ENCODE assay signal across 22 cellular contexts in the genomic region with DNA sequence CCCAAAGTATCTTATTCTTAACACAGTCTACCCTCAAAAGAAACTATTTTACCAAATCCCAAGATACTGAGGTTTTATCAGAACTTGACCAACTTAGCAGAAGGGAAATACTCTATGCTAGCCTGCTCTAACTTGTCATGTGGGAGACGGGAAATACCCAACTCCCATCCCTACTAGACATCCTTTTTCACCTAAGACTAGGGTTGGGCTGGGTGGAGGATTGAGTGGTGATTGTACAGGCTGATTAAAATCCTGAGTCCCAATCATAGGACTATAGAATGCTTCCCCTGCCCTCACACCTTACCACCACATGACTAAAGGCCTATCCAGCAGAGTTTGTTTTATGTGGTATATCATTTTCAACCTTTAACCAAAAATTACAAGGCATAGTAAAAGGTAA.
"Had no signal": no experiment of that assay in that cellular context is flagged by ENCODE, and none has a peak within 500 bp of the region (broad histone marks: within the 10 kb centered on the region; RNA-seq: fewer than 3 reads in every experiment).

No MANE protein-coding gene starts in this region.

- H3K27me3 ChIP-seq: ovary, right atrium auricular region, right lobe of liver, tibial nerve, uterus had no signal

- DNase-seq: hypothalamus; immature natural killer cell; kidney; left colon; left ventricle myocardium inferior; midbrain; mucosa of descending colon; naive thymus-derived CD4-positive, alpha-beta T cell; ovary; right lobe of liver; stimulated activated CD4-positive, alpha-beta T cell treated with anti-CD3 and anti-CD28 coated beads, Interleukin-12 subunit alpha, Interleukin-12 subunit beta, amount 100 ng/mL, for 4 hours; stimulated activated CD4-positive, alpha-beta T cell treated with anti-CD3 and anti-CD28 coated beads, Interleukin-15, amount 100 ng/mL, for 24 hours; stimulated activated CD4-positive, alpha-beta T cell treated with anti-CD3 and anti-CD28 coated beads, Interleukin-2, amount 100 ng/mL, for 24 hours; stimulated activated CD4-positive, alpha-beta T cell treated with anti-CD3 and anti-CD28 coated beads, Interleukin-4, amount 100 ng/mL, for 1 hour; stimulated activated naive CD4-positive, alpha-beta T cell treated with Interleukin-2 at 50 U/mL for 16 hours; stimulated activated naive CD8-positive, alpha-beta T cell treated with anti-CD3 and anti-CD28 coated beads, Interleukin-15, amount 100 ng/mL, for 72 hours; substantia nigra; uterus had no signal

- ATAC-seq: left colon; mucosa of descending colon; naive thymus-derived CD4-positive, alpha-beta T cell; natural killer cell treated with Interleukin-12 subunit alpha and Interleukin-12 subunit beta and Interleukin-15 and Interleukin-18, amount 100 ng/mL, for 72 hours; right lobe of liver; stimulated activated memory B cell treated with anti-CD40 and anti-IgM and Interleukin-4, amounts not matched to agents 10 μg/mL and 1 μg/mL and 100 μg/mL, for 72 hours; stimulated activated naive CD8-positive, alpha-beta T cell treated with anti-CD3 and anti-CD28 coated beads, Interleukin-15, amount 100 ng/mL, for 72 hours had no signal

- H3K4me1 ChIP-seq: left ventricle myocardium inferior, right atrium auricular region, right lobe of liver, tibial nerve, uterus had no signal

- H3K27ac ChIP-seq: left ventricle myocardium inferior, ovary, right atrium auricular region, right lobe of liver, tibial nerve, uterus had no signal
